Comparison of ENCODE assay signal across 25 cellular contexts in genomic region chr5:111129938-111130337, GRCh38. TPM values are rescaled to one million over a fixed set of nuclear protein-coding genes. Genes with fewer than 3 reads are reported as not detected.
A peak's percentile ranks its signal among the peaks of the same experiment; 100 is the strongest.
DNase-seq lines count a peak whose midpoint lies in the region; ATAC-seq, FAIRE-seq and TF ChIP-seq lines count a peak whose summit lies in the region.
"Had no signal": no experiment of that assay in that cellular context is flagged by ENCODE, and none has a peak within 500 bp of the region (broad histone marks: within the 10 kb centered on the region; RNA-seq: fewer than 3 reads in every experiment).

No MANE protein-coding gene starts in this region.

- H3K4me3 ChIP-seq in trophoblast cell (ENCODE audit: low read depth, low read length) (no peak overlapping the region), SK-N-SH (ENCODE audit: low read depth in 2 of 2, low read length in 1 of 2) (no peak overlapping the region)
- H3K4me3 ChIP-seq: skin epidermis had no signal

- H3K4me1 ChIP-seq in trophoblast cell (ENCODE audit: control insufficient read depth in 1 of 2, insufficient read depth in 2 of 2, low read length in 2 of 2) (peaks cover 2 to 4% of the 10 kb centered on the region in 2 experiments), SK-N-SH (ENCODE audit: control insufficient read depth in 1 of 2, insufficient read depth in 2 of 2, low read depth in 1 of 2, low read length in 1 of 2) (peaks cover 0 to 4% of the 10 kb centered on the region in 2 experiments; a peak in 3 of 4 replicates)

- no peaks in the 10 kb centered on the region for H3K9me3 Mint-ChIP-seq in activated CD8-positive, alpha-beta T cell treated with anti-CD3 and anti-CD28 coated beads, Interleukin-2, amount 10 ng/mL, durations not matched to agents 7 days and 5 days (ENCODE audit: insufficient read depth)
- H3K9me3 Mint-ChIP-seq: activated CD4-positive, alpha-beta T cell treated with anti-CD3 and anti-CD28 coated beads, Interleukin-2, amount 10 ng/mL, durations not matched to agents 24 days and 14 days; naive thymus-derived CD8-positive, alpha-beta T cell had no signal

- peaks cover 13% of the 10 kb centered on the region for H3F3A ChIP-seq in SK-N-SH (replicated peaks; ENCODE audit: insufficient read depth)

- no peaks in the 10 kb centered on the region for H4K20me1 ChIP-seq in SK-N-SH (ENCODE audit: insufficient read depth)

- H3K4me2 ChIP-seq in trophoblast cell (ENCODE audit: low read length), result no peak overlapping the region
- H3K4me2 ChIP-seq in SK-N-SH, result no peak overlapping the region
- H3K4me2 ChIP-seq: KMS-11 had no signal

- no peak overlapping the region for H3K14ac ChIP-seq in trophoblast cell (ENCODE audit: low read length)

- ATAC-seq in activated CD8-positive, alpha-beta T cell treated with anti-CD3 and anti-CD28 coated beads, Interleukin-2, amount 10 ng/mL, durations not matched to agents 7 days and 5 days, result no peak
- ATAC-seq: foreskin keratinocyte; left cardiac atrium; naive thymus-derived CD8-positive, alpha-beta T cell had no signal

- peak; percentile 45 for FAIRE-seq in GM18507 (lab: Jason Lieb, UNC)
- FAIRE-seq: GM12891 had no signal

- no peak overlapping the region for H4K12ac ChIP-seq in trophoblast cell (ENCODE audit: low read depth, low read length)

- no peak overlapping the region for H3K4ac ChIP-seq in trophoblast cell (ENCODE audit: low read depth, low read length)

- no peaks in the 10 kb centered on the region for H3K36me3 ChIP-seq in trophoblast cell (ENCODE audit: control insufficient read depth in 1 of 2, insufficient read depth in 2 of 2, low read length in 2 of 2)
- H3K36me3 ChIP-seq in SK-N-SH (replicated peaks in 1 of 2; ENCODE audit: control insufficient read depth in 1 of 2, insufficient read depth in 2 of 2, low read length in 1 of 2), result peaks cover 42 to 46% of the 10 kb centered on the region in 2 experiments

- peak overlapping the region; percentile 60 for H2BK120ac ChIP-seq in trophoblast cell (ENCODE audit: insufficient read depth, low read length, poor library complexity)

- H4K91ac ChIP-seq in trophoblast cell (ENCODE audit: low read depth, low read length), result no peak overlapping the region

- no peak overlapping the region for H3K4me3 Mint-ChIP-seq in activated CD8-positive, alpha-beta T cell treated with anti-CD3 and anti-CD28 coated beads, Interleukin-2, amount 10 ng/mL, durations not matched to agents 7 days and 5 days
- H3K4me3 Mint-ChIP-seq: activated CD4-positive, alpha-beta T cell treated with anti-CD3 and anti-CD28 coated beads, Interleukin-2, amount 10 ng/mL, durations not matched to agents 24 days and 14 days; naive thymus-derived CD8-positive, alpha-beta T cell had no signal

- H3K79me1 ChIP-seq in trophoblast cell (ENCODE audit: low read length), result peaks cover 4% of the 10 kb centered on the region

- no peak overlapping the region for H3K18ac ChIP-seq in trophoblast cell (ENCODE audit: low read length)

- TF ChIP-seq CTCF in RWPE1 (conservative IDR thresholded peaks at IDR 0.05; ENCODE audit: low read depth) (no peak), SK-N-SH (IDR thresholded peaks at IDR 0.05) (no peak)

- H3K9me3 ChIP-seq in trophoblast cell (ENCODE audit: insufficient read depth, low read depth, low read length) (no peaks in the 10 kb centered on the region), SK-N-SH (no peaks in the 10 kb centered on the region)
- H3K9me3 ChIP-seq: BE2C had no signal

- peaks cover 29% of the 10 kb centered on the region for H3K36me3 Mint-ChIP-seq in activated CD8-positive, alpha-beta T cell treated with anti-CD3 and anti-CD28 coated beads, Interleukin-2, amount 10 ng/mL, durations not matched to agents 7 days and 5 days (ENCODE audit: low read depth)

- H3K27me3 ChIP-seq in trophoblast cell (ENCODE audit: insufficient read depth, low read length) (no peaks in the 10 kb centered on the region), SK-N-SH (ENCODE audit: insufficient read depth) (no peaks in the 10 kb centered on the region)
- H3K27me3 ChIP-seq: BE2C, foreskin keratinocyte had no signal

- H3K9me2 ChIP-seq in SK-N-SH, result no peaks in the 10 kb centered on the region

- H3K4me1 Mint-ChIP-seq in activated CD8-positive, alpha-beta T cell treated with anti-CD3 and anti-CD28 coated beads, Interleukin-2, amount 10 ng/mL, durations not matched to agents 7 days and 5 days (ENCODE audit: low read depth), result no peaks in the 10 kb centered on the region

- no peak for TF ChIP-seq EP300 in SK-N-SH (IDR thresholded peaks at IDR 0.05; ENCODE audit: borderline replicate concordance in 1 of 2, low read depth in 1 of 2, low read length in 1 of 2)

- DNase-seq in GM18507 (ENCODE audit: extremely low spot score, insufficient read length, low read depth) (no peak), RWPE1 (ENCODE audit: low spot score) (peak; percentile 14), fibroblast of gingiva (ENCODE audit: low read depth) (peak; percentile 55), trophoblast cell (peak in 1 of 2 donors; percentile 21), SK-N-SH (no peak)
- no peak for DNase-seq in activated naive CD4-positive, alpha-beta T cell treated with anti-CD3 and anti-CD28 coated beads, Interleukin-2, amount 50 U/mL, for 16 hours
- no peak for DNase-seq in activated CD4-positive, alpha-beta T cell treated with anti-CD3 and anti-CD28 coated beads, Interleukin-2, amount 50 U/mL, for 4 hours
- DNase-seq in activated CD8-positive, alpha-beta T cell treated with anti-CD3 and anti-CD28 coated beads, Interleukin-2, amount 10 ng/mL, durations not matched to agents 7 days and 5 days, result no peak
- DNase-seq: activated CD4-positive, alpha-beta T cell treated with anti-CD3 and anti-CD28 coated beads, Interleukin-2, amount 10 ng/mL, durations not matched to agents 24 days and 14 days; activated gamma-delta T cell; amygdala; BE2C; effector memory CD4-positive, alpha-beta T cell; left cardiac atrium; naive thymus-derived CD8-positive, alpha-beta T cell; NCI-H1092; NCI-H2081 treated with DMSO at 0.1 percent for 48 hours; NCI-H510A; posterior cingulate gyrus; stimulated activated CD4-positive, alpha-beta T cell treated with anti-CD3 and anti-CD28 coated beads, Interleukin-4, amount 100 ng/mL, for 1 hour had no signal

- H2AFZ ChIP-seq in trophoblast cell (ENCODE audit: insufficient read depth, low read length, poor library complexity), result no peak overlapping the region
- H2AFZ ChIP-seq in SK-N-SH (ENCODE audit: low read depth), result no peak overlapping the region

- H2BK12ac ChIP-seq in trophoblast cell (ENCODE audit: low read length), result peak overlapping the region; percentile 49

- no peak overlapping the region for H3K27ac Mint-ChIP-seq in activated CD8-positive, alpha-beta T cell treated with anti-CD3 and anti-CD28 coated beads, Interleukin-2, amount 10 ng/mL, durations not matched to agents 7 days and 5 days
- H3K27ac Mint-ChIP-seq: activated CD4-positive, alpha-beta T cell treated with anti-CD3 and anti-CD28 coated beads, Interleukin-2, amount 10 ng/mL, durations not matched to agents 24 days and 14 days; naive thymus-derived CD8-positive, alpha-beta T cell had no signal

- no peak for TF ChIP-seq RAD21 in SK-N-SH (IDR thresholded peaks at IDR 0.05; ENCODE audit: low read length)

- H2BK5ac ChIP-seq in trophoblast cell (ENCODE audit: low read depth, low read length, poor library complexity), result no peak overlapping the region

- H3K23ac ChIP-seq in trophoblast cell (ENCODE audit: low read length), result no peak overlapping the region

- CTCF ChIA-PET in RWPE1 (lab: Yijun Ruan, JAX) (interaction anchor here (0.7 kb wide), 1 partner anchor 12 kb away, joined by 3 read pairs; no protein-coding TSS in a partner anchor), SK-N-SH (lab: Yijun Ruan, JAX) (no interaction called here)
- CTCF ChIA-PET in activated CD8-positive, alpha-beta T cell treated with anti-CD3 and anti-CD28 coated beads, Interleukin-2, amount 10 ng/mL, durations not matched to agents 7 days and 5 days (lab: Charles Lee), result no interaction called here

- H3K9ac ChIP-seq in trophoblast cell (ENCODE audit: low read length), result no peak overlapping the region
- H3K9ac ChIP-seq in SK-N-SH, result no peak overlapping the region
- H3K9ac ChIP-seq: KMS-11 had no signal

- H3K79me2 ChIP-seq in trophoblast cell (ENCODE audit: control insufficient read depth, insufficient read depth, low read length, poor library complexity), result no peaks in the 10 kb centered on the region
- H3K79me2 ChIP-seq in SK-N-SH (ENCODE audit: insufficient read depth), result no peaks in the 10 kb centered on the region

- H2AK5ac ChIP-seq in trophoblast cell (ENCODE audit: low read length), result no peak overlapping the region

- H3K27ac ChIP-seq in RWPE1, result no peak overlapping the region
- no peak overlapping the region for H3K27ac ChIP-seq in trophoblast cell (ENCODE audit: low read depth, low read length)
- H3K27ac ChIP-seq in SK-N-SH (ENCODE audit: low read depth in 2 of 2, low read length in 1 of 2), result no peak overlapping the region
- H3K27ac ChIP-seq: foreskin keratinocyte, KMS-11, skin epidermis had no signal

- POLR2A ChIA-PET in RWPE1 (lab: Yijun Ruan, JAX; ENCODE audit: low non-redundant PET), result no interaction called here
- POLR2A ChIA-PET in activated CD8-positive, alpha-beta T cell treated with anti-CD3 and anti-CD28 coated beads, Interleukin-2, amount 10 ng/mL, durations not matched to agents 7 days and 5 days (lab: Charles Lee), result no interaction called here
- POLR2A ChIA-PET in SK-N-SH (lab: Yijun Ruan, JAX), result no interaction called here

- no peak overlapping the region for H4K8ac ChIP-seq in trophoblast cell (ENCODE audit: low read depth, low read length)

- WGBS in trophoblast cell (ENCODE audit: extremely low coverage, insufficient coverage, insufficient read length), result no CpG with 5 or more reads among the region's 3 CpGs
- 98% methylated on average over 3 of the region's 3 CpGs for WGBS in SK-N-SH (ENCODE audit: low lambda C conversion rate)

- peaks cover 3% of the 10 kb centered on the region for H3K27me3 Mint-ChIP-seq in activated CD8-positive, alpha-beta T cell treated with anti-CD3 and anti-CD28 coated beads, Interleukin-2, amount 10 ng/mL, durations not matched to agents 7 days and 5 days (ENCODE audit: low read depth)
- H3K27me3 Mint-ChIP-seq: activated CD4-positive, alpha-beta T cell treated with anti-CD3 and anti-CD28 coated beads, Interleukin-2, amount 10 ng/mL, durations not matched to agents 24 days and 14 days had no signal

TF ChIP-seq in SK-N-SH, 30 proteins besides CTCF, POLR2A, EP300 and RAD21 (continues in another document):
- TF ChIP-seq NFIC (IDR thresholded peaks at IDR 0.05; ENCODE audit: borderline replicate concordance), result no peak

RNA-seq across cellular contexts. Expression of gene WDR36, which starts 37.8 kb away (rescaled TPM):
- 14.0 and 15.5 TPM in 2 replicates for polyA plus RNA-seq in trophoblast cell (2013)
- 10 to 100 TPM; 29.5 to 37.6 TPM for total RNA-seq in activated CD8-positive, alpha-beta T cell treated with anti-CD3 and anti-CD28 coated beads, Interleukin-2, amount 10 ng/mL, durations not matched to agents 7 days and 5 days
- 6.7 and 10.4 TPM in 2 replicates for polyA plus RNA-seq in SK-N-SH (2012; rRNA removed)
- polyA plus RNA-seq in SK-N-SH (2012; cell fraction: cytosol; rRNA removed), result 8.6 and 9.0 TPM in 2 replicates
- polyA plus RNA-seq in SK-N-SH (2012; cell fraction: nucleus; rRNA removed), result 7.6 and 17.4 TPM in 2 replicates

RNA-seq across cellular contexts. Expression of gene TSLP, which starts 58.4 kb away (rescaled TPM):
- polyA plus RNA-seq in trophoblast cell (2013), result 0.40 and 0.42 TPM in 2 replicates
- total RNA-seq in activated CD8-positive, alpha-beta T cell treated with anti-CD3 and anti-CD28 coated beads, Interleukin-2, amount 10 ng/mL, durations not matched to agents 7 days and 5 days, result under 1 TPM in 1 of 2 experiments, not detected in 1; 0.18 TPM
- 1.3 and 1.5 TPM in 2 replicates for polyA plus RNA-seq in SK-N-SH (2012; rRNA removed)
- 1.9 and 2.8 TPM in 2 replicates for polyA plus RNA-seq in SK-N-SH (2012; cell fraction: cytosol; rRNA removed)
- 0.41 and 0.97 TPM in 2 replicates for polyA plus RNA-seq in SK-N-SH (2012; cell fraction: nucleus; rRNA removed)
- total RNA-seq: cerebellum had no signal

Comparison
In these comparisons a context has a peak if more than half of its experiments do, and no peak if none do; other contexts are left out.
1. DNase-seq: peak in RWPE1 (single experiment) and fibroblast of gingiva (single experiment); none in GM18507 (single experiment), activated naive CD4-positive, alpha-beta T cell treated with anti-CD3 and anti-CD28 coated beads, Interleukin-2, amount 50 U/mL, for 16 hours (single experiment), activated CD4-positive, alpha-beta T cell treated with anti-CD3 and anti-CD28 coated beads, Interleukin-2, amount 50 U/mL, for 4 hours (0 of 2), activated CD8-positive, alpha-beta T cell treated with anti-CD3 and anti-CD28 coated beads, Interleukin-2, amount 10 ng/mL, durations not matched to agents 7 days and 5 days (single experiment) and SK-N-SH (single experiment).